ENCODE assay signal across 8 cellular contexts in genomic region chr4:98626350-98626749, GRCh38.
A peak's percentile ranks its signal among the peaks of the same experiment; 100 is the strongest.
DNase-seq lines count a peak whose midpoint lies in the region; ATAC-seq lines count a peak whose summit lies in the region.

No MANE protein-coding gene starts in this region.

- peaks cover 10% of the 10 kb centered on the region for H3K4me1 ChIP-seq in HAP-1

- in situ Hi-C loops in HAP-1 (cut with MboI; ENCODE audit: low sequenced_read_pairs), result no loop called here

- no peak overlapping the region for H3K4me3 ChIP-seq in HAP-1

- DNase-seq in DMS 273 treated with DMSO at 0.1 percent for 48 hours (lab: John Stamatoyannopoulos, UW) (peak; percentile 33), NCI-H226 (peak; percentile 94), dedifferentiated amniotic fluid mesenchymal stem cell (ENCODE audit: extremely low spot score) (peak; percentile 62), non-pigmented ciliary epithelial cell (ENCODE audit: low read depth) (peak; percentile 85), DMS153 (lab: John Stamatoyannopoulos, UW) (no peak), HAP-1 (ENCODE audit: low spot score in 2 of 2) (no peak), NCI-H748 treated with DMSO at 0.1 percent for 48 hours (lab: John Stamatoyannopoulos, UW) (no peak)

- peaks cover 24% of the 10 kb centered on the region; the same call in 1 of the 2 replicates for H3K27me3 ChIP-seq in HAP-1 (ENCODE audit: low read depth)

- ATAC-seq in HG03460 (IDR thresholded peaks at IDR 0.05; ENCODE audit: unreplicated experiment), result no peak

- H3K9me3 ChIP-seq in HAP-1, result peaks cover 3% of the 10 kb centered on the region; the same call in 1 of the 2 replicates

- no peaks in the 10 kb centered on the region for H3K36me3 ChIP-seq in HAP-1 (replicated peaks)

Comparison
In these comparisons a context has a peak if more than half of its experiments do, and no peak if none do; other contexts are left out.
1. DNase-seq: peak in DMS 273 treated with DMSO at 0.1 percent for 48 hours (single experiment), NCI-H226 (single experiment), dedifferentiated amniotic fluid mesenchymal stem cell (single experiment) and non-pigmented ciliary epithelial cell (single experiment); none in DMS153 (single experiment), HAP-1 (0 of 2) and NCI-H748 treated with DMSO at 0.1 percent for 48 hours (single experiment).